In the genomic region with DNA sequence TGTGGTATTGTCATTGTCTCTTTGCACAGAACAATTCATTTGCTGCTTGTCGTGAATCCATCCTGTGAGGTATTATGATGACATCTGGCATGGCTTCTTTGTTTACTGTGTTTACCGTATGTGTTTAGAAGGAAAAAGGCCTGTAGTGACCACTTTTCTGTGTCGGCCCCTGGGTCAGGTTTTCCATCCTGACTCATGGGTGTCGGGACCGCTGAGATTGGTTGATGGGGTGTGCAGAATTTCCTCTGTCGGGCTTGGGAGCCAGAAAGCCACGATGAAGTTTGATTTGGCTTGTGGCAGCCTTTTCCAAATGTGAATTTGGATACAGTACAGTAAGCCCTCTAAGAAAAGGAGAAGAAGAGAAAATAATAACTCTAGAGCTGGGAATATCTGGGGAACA, we compare ENCODE assay signal across 9 cellular contexts.
DNase-seq lines count a peak whose midpoint lies in the region; ATAC-seq and TF ChIP-seq lines count a peak whose summit lies in the region.
"Had no signal": no experiment of that assay in that cellular context is flagged by ENCODE, and none has a peak within 500 bp of the region (broad histone marks: within the 10 kb centered on the region; RNA-seq: fewer than 3 reads in every experiment).

No MANE protein-coding gene starts in this region.

- peaks cover 30% of the 10 kb centered on the region for H3K36me3 Mint-ChIP-seq in HFFc6 (ENCODE audit: low read depth)
- H3K36me3 Mint-ChIP-seq in activated T-helper 2 cell treated with anti-CD3 and anti-CD28 coated beads, Interferon-gamma antibody, Interleukin-2, Interleukin-4, amounts not matched to agents 10 μg/mL and 5 μg/mL and 100 μg/mL, durations not matched to agents 14 hours and 24 hours and 36 hours (ENCODE audit: low read depth), result no peaks in the 10 kb centered on the region

- H3K4me3 ChIP-seq in right atrium auricular region, result no peak overlapping the region
- H3K4me3 ChIP-seq in skin epidermis, result no peak overlapping the region

- H3K27ac ChIP-seq in right atrium auricular region (peak overlapping the region; percentile 82 to 85), skin epidermis (peak overlapping the region in 20 of 21 experiments; percentile 37 to 88 (median 70))

- peaks cover 1% of the 10 kb centered on the region for H3K27me3 Mint-ChIP-seq in HFFc6 (ENCODE audit: insufficient read depth)
- no peaks in the 10 kb centered on the region for H3K27me3 Mint-ChIP-seq in activated T-helper 2 cell treated with anti-CD3 and anti-CD28 coated beads, Interferon-gamma antibody, Interleukin-2, Interleukin-4, amounts not matched to agents 10 μg/mL and 5 μg/mL and 100 μg/mL, durations not matched to agents 14 hours and 24 hours and 36 hours (ENCODE audit: low read depth)

- peak overlapping the region; percentile 86 for H3K4me3 Mint-ChIP-seq in HFFc6
- H3K4me3 Mint-ChIP-seq in activated T-helper 2 cell treated with anti-CD3 and anti-CD28 coated beads, Interferon-gamma antibody, Interleukin-2, Interleukin-4, amounts not matched to agents 10 μg/mL and 5 μg/mL and 100 μg/mL, durations not matched to agents 14 hours and 24 hours and 36 hours (ENCODE audit: low read depth), result no peak overlapping the region

- no peaks in the 10 kb centered on the region for H3K27me3 ChIP-seq in right atrium auricular region

- intact Hi-C loops in activated T-helper 2 cell treated with anti-CD3 and anti-CD28 coated beads, Interferon-gamma antibody, Interleukin-2, Interleukin-4, amounts not matched to agents 10 μg/mL and 5 μg/mL and 100 μg/mL, durations not matched to agents 14 hours and 24 hours and 36 hours (cut with micrococcal nuclease), result loop anchor here (2.0 kb wide), 1 partner anchor 14 kb away; no protein-coding TSS in a partner anchor

- H3K9me3 ChIP-seq in right atrium auricular region, result no peaks in the 10 kb centered on the region

- no peak for ATAC-seq in HG03175 (IDR thresholded peaks at IDR 0.05; ENCODE audit: unreplicated experiment)
- no peak for ATAC-seq in GM21619 (IDR thresholded peaks at IDR 0.05; ENCODE audit: unreplicated experiment)

- peaks cover 0 to 58% of the 10 kb centered on the region in 2 donors for H3K4me1 ChIP-seq in right atrium auricular region

- no peaks in the 10 kb centered on the region for H3K36me3 ChIP-seq in right atrium auricular region

- TF ChIP-seq CTCF in HFFc6 (IDR thresholded peaks at IDR 0.05) (no peak), right atrium auricular region (IDR thresholded peaks at IDR 0.05) (no peak)

- peak overlapping the region; percentile 99 for H3K27ac Mint-ChIP-seq in HFFc6
- H3K27ac Mint-ChIP-seq in activated T-helper 2 cell treated with anti-CD3 and anti-CD28 coated beads, Interferon-gamma antibody, Interleukin-2, Interleukin-4, amounts not matched to agents 10 μg/mL and 5 μg/mL and 100 μg/mL, durations not matched to agents 14 hours and 24 hours and 36 hours, result peak overlapping the region; percentile 61

- DNase-seq in HFFc6, result peak; percentile 63
- DNase-seq in activated T-helper 2 cell treated with anti-CD3 and anti-CD28 coated beads, Interferon-gamma antibody, Interleukin-2, Interleukin-4, amounts not matched to agents 10 μg/mL and 5 μg/mL and 100 μg/mL, durations not matched to agents 14 hours and 24 hours and 36 hours (ENCODE audit: low spot score), result no peak
- DNase-seq in right atrium auricular region (ENCODE audit: low spot score), result peak; percentile 78
- DNase-seq in activated effector memory CD4-positive, alpha-beta T cell treated with Interleukin-2 at 50 U/mL for 16 hours, result no peak
- DNase-seq in occipital lobe (lab: John Stamatoyannopoulos, UW), result no peak
- DNase-seq: NCI-H510A treated with DMSO at 0.1 percent for 48 hours had no signal

- H3K4me1 Mint-ChIP-seq in HFFc6 (ENCODE audit: low read depth), result peaks cover 93% of the 10 kb centered on the region
- H3K4me1 Mint-ChIP-seq in activated T-helper 2 cell treated with anti-CD3 and anti-CD28 coated beads, Interferon-gamma antibody, Interleukin-2, Interleukin-4, amounts not matched to agents 10 μg/mL and 5 μg/mL and 100 μg/mL, durations not matched to agents 14 hours and 24 hours and 36 hours (ENCODE audit: low read depth), result peaks cover 28% of the 10 kb centered on the region

- no peaks in the 10 kb centered on the region for H3K9me3 Mint-ChIP-seq in HFFc6
- H3K9me3 Mint-ChIP-seq in activated T-helper 2 cell treated with anti-CD3 and anti-CD28 coated beads, Interferon-gamma antibody, Interleukin-2, Interleukin-4, amounts not matched to agents 10 μg/mL and 5 μg/mL and 100 μg/mL, durations not matched to agents 14 hours and 24 hours and 36 hours, result no peaks in the 10 kb centered on the region

Comparison
In these comparisons a context has a peak if more than half of its experiments do, and no peak if none do; other contexts are left out.
1. DNase-seq: peak in HFFc6 (single experiment) and right atrium auricular region (single experiment); none in activated T-helper 2 cell treated with anti-CD3 and anti-CD28 coated beads, Interferon-gamma antibody, Interleukin-2, Interleukin-4, amounts not matched to agents 10 μg/mL and 5 μg/mL and 100 μg/mL, durations not matched to agents 14 hours and 24 hours and 36 hours (single experiment), activated effector memory CD4-positive, alpha-beta T cell treated with Interleukin-2 at 50 U/mL for 16 hours (single experiment) and occipital lobe (single experiment).